In genomic region chr14:54889919-54890318, GRCh38 we compare ENCODE assay signal across 1 cellular context.
TF ChIP-seq lines count a peak whose summit lies in the region.

No MANE protein-coding gene starts in this region.

TF ChIP-seq in HepG2, 621 proteins besides CTCF, POLR2A, EP300 and RAD21:
- no peak for TF ChIP-seq ZNF296 (CRISPR knock-in tag; conservative IDR thresholded peaks at IDR 0.05)
- no peak for TF ChIP-seq ZNF850 (CRISPR knock-in tag; conservative IDR thresholded peaks at IDR 0.05)
- TF ChIP-seq CHD4 (IDR thresholded peaks at IDR 0.05; ENCODE audit: borderline replicate concordance, low read length) = no peak
- no peak for TF ChIP-seq CSRNP2 (CRISPR knock-in tag; conservative IDR thresholded peaks at IDR 0.05; ENCODE audit: low read depth)
- TF ChIP-seq SOX6 (IDR thresholded peaks at IDR 0.05) = no peak
- TF ChIP-seq SOX6 (CRISPR knock-in tag; IDR thresholded peaks at IDR 0.05) = no peak
- TF ChIP-seq GABPA (IDR thresholded peaks at IDR 0.05; ENCODE audit: low read depth, low read length) = no peak
- no peak for TF ChIP-seq GABPA (CRISPR knock-in tag; IDR thresholded peaks at IDR 0.05; ENCODE audit: low read depth)
- TF ChIP-seq ZNF563 (CRISPR knock-in tag; IDR thresholded peaks at IDR 0.05) = no peak
- no peak for TF ChIP-seq SRSF4 (IDR thresholded peaks at IDR 0.05; ENCODE audit: low read depth, low read length, poor library complexity, severe bottlenecking)
- no peak for TF ChIP-seq KAT2B (IDR thresholded peaks at IDR 0.05; ENCODE audit: borderline replicate concordance, low read depth, low read length)
- TF ChIP-seq ZNF331 (CRISPR knock-in tag; IDR thresholded peaks at IDR 0.05) = no peak
- no peak for TF ChIP-seq FOXA1 (IDR thresholded peaks at IDR 0.05)
- no peak for TF ChIP-seq FOXA1 (CRISPR knock-in tag; IDR thresholded peaks at IDR 0.05)
- no peak for TF ChIP-seq SP1 (IDR thresholded peaks at IDR 0.05)
- TF ChIP-seq SP1 (CRISPR knock-in tag; IDR thresholded peaks at IDR 0.05) = no peak
- no peak for TF ChIP-seq ARNT2 (CRISPR knock-in tag; IDR thresholded peaks at IDR 0.05; ENCODE audit: low read depth)
- no peak for TF ChIP-seq ATF5 (CRISPR knock-in tag; IDR thresholded peaks at IDR 0.05; ENCODE audit: low read depth)
- no peak for TF ChIP-seq ATF6 (CRISPR knock-in tag; conservative IDR thresholded peaks at IDR 0.05)
- TF ChIP-seq ZNF44 (CRISPR knock-in tag; IDR thresholded peaks at IDR 0.05) = no peak
- TF ChIP-seq TFAP4 (IDR thresholded peaks at IDR 0.05; ENCODE audit: borderline replicate concordance, low read depth) = no peak
- TF ChIP-seq ZNF205 (CRISPR knock-in tag; IDR thresholded peaks at IDR 0.05) = no peak
- TF ChIP-seq KLF11 (CRISPR knock-in tag; IDR thresholded peaks at IDR 0.05) = no peak
- TF ChIP-seq SRSF9 (IDR thresholded peaks at IDR 0.05; ENCODE audit: borderline replicate concordance, insufficient read depth, low read depth, low read length, poor library complexity, severe bottlenecking) = no peak
